Comparison of ENCODE assay signal across 16 cellular contexts in the genomic region with DNA sequence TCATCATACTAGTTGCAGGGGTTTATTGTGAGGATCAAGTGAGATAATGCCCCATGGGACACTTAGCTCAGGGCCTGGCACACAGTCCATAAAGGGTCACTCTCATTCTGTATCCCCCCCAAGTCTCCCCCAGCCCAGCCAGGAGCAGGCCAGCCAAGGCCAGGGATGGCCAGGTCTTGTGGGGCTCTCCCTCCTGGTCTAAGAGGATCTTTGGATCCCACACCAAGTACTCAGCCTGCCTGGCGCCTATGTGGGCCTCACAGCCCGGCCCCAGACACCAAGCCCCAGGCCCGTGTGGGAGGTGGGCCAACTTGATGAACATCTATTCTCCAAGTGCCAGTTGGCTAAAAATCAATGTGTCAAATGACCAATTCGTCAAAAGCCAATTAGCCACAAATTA.
"Had no signal": no experiment of that assay in that cellular context is flagged by ENCODE, and none has a peak within 500 bp of the region (broad histone marks: within the 10 kb centered on the region; RNA-seq: fewer than 3 reads in every experiment).

No MANE protein-coding gene starts in this region.

- H3K27ac Mint-ChIP-seq: stimulated activated naive CD8-positive, alpha-beta T cell treated with anti-CD3 and anti-CD28 coated beads, Interleukin-15, amount 100 ng/mL, for 72 hours; T-helper 1 cell treated with Interleukin-12 subunit alpha and Interleukin-12 subunit beta and Interleukin-4 antibody, amounts not matched to agents 30 μg/mL and 1 μg/mL, for 36 hours had no signal

- H3K36me3 ChIP-seq: colonic mucosa, gastroesophageal sphincter, thyroid gland had no signal

- H3K27ac ChIP-seq: colonic mucosa, epithelial cell of prostate, gastroesophageal sphincter, hepatocyte, thyroid gland had no signal

- H3K4me1 ChIP-seq: colonic mucosa, thyroid gland had no signal

- H3K27me3 Mint-ChIP-seq: stimulated activated naive CD8-positive, alpha-beta T cell treated with anti-CD3 and anti-CD28 coated beads, Interleukin-15, amount 100 ng/mL, for 72 hours had no signal

- H3K4me3 Mint-ChIP-seq: activated T-cell treated with anti-CD3 and anti-CD28 coated beads, Interleukin-2, amount 50 U/mL, for 4 hours; stimulated activated naive CD8-positive, alpha-beta T cell treated with anti-CD3 and anti-CD28 coated beads, Interleukin-15, amount 100 ng/mL, for 72 hours; T-helper 1 cell treated with Interleukin-12 subunit alpha and Interleukin-12 subunit beta and Interleukin-4 antibody, amounts not matched to agents 30 μg/mL and 1 μg/mL, for 36 hours had no signal

- H3K4me3 ChIP-seq: colonic mucosa, gastroesophageal sphincter, hepatocyte, thyroid gland had no signal

- H3K9me3 Mint-ChIP-seq: activated T-cell treated with anti-CD3 and anti-CD28 coated beads, Interleukin-2, amount 50 U/mL, for 4 hours; stimulated activated naive CD8-positive, alpha-beta T cell treated with anti-CD3 and anti-CD28 coated beads, Interleukin-15, amount 100 ng/mL, for 72 hours; T-helper 1 cell treated with Interleukin-12 subunit alpha and Interleukin-12 subunit beta and Interleukin-4 antibody, amounts not matched to agents 30 μg/mL and 1 μg/mL, for 36 hours had no signal

- H3K9me3 ChIP-seq: colonic mucosa, thyroid gland had no signal

- ATAC-seq: activated T-cell treated with anti-CD3 and anti-CD28 coated beads, Interleukin-2, amount 50 U/mL, for 4 hours; gastroesophageal sphincter; right cardiac atrium; stimulated activated naive CD8-positive, alpha-beta T cell treated with anti-CD3 and anti-CD28 coated beads, Interleukin-15, amount 100 ng/mL, for 72 hours had no signal

- DNase-seq: activated CD4-positive, alpha-beta T cell treated with anti-CD3 and anti-CD28 coated beads for 4 hours; activated naive CD4-positive, alpha-beta T cell; activated T-cell treated with anti-CD3 and anti-CD28 coated beads, Interleukin-2, amount 50 U/mL, for 4 hours; colonic mucosa; effector CD8-positive, alpha-beta T cell; kidney glomerular epithelial cell; SHP77 treated with DMSO at 0.1 percent for 48 hours; stimulated activated CD4-positive, alpha-beta T cell treated with anti-CD3 and anti-CD28 coated beads, Interleukin-12 subunit alpha, Interleukin-12 subunit beta, amount 100 ng/mL, for 4 hours; stimulated activated naive CD8-positive, alpha-beta T cell treated with anti-CD3 and anti-CD28 coated beads, Interleukin-15, amount 100 ng/mL, for 72 hours; thyroid gland had no signal

- FAIRE-seq: astrocyte had no signal

- H3K27me3 ChIP-seq: colonic mucosa, hepatocyte, thyroid gland had no signal

- H3K4me1 Mint-ChIP-seq: stimulated activated naive CD8-positive, alpha-beta T cell treated with anti-CD3 and anti-CD28 coated beads, Interleukin-15, amount 100 ng/mL, for 72 hours had no signal
